Comparison of ENCODE assay signal across 18 cellular contexts in genomic region chr13:40063743-40064142, GRCh38.
DNase-seq lines count a peak whose midpoint lies in the region; ATAC-seq and TF ChIP-seq lines count a peak whose summit lies in the region.
"Had no signal": no experiment of that assay in that cellular context is flagged by ENCODE, and none has a peak within 500 bp of the region (broad histone marks: within the 10 kb centered on the region; RNA-seq: fewer than 3 reads in every experiment).

No MANE protein-coding gene starts in this region.

- no peak for TF ChIP-seq EP300 in SK-N-SH (IDR thresholded peaks at IDR 0.05; ENCODE audit: borderline replicate concordance in 1 of 2, low read depth in 1 of 2, low read length in 1 of 2)

- no peak for TF ChIP-seq RAD21 in SK-N-SH (IDR thresholded peaks at IDR 0.05; ENCODE audit: low read length)

- no peak for TF ChIP-seq CTCF in HEK293 (tag by site-specific recombination; IDR thresholded peaks at IDR 0.05)
- TF ChIP-seq CTCF in SK-N-SH (IDR thresholded peaks at IDR 0.05) = no peak
- no peak for TF ChIP-seq CTCF in hepatocyte (IDR thresholded peaks at IDR 0.05; ENCODE audit: poor library complexity)

- 60% methylated on average over 1 of the region's 1 CpG for WGBS in SK-N-SH (ENCODE audit: low lambda C conversion rate)
- 39% methylated on average over 1 of the region's 1 CpG for WGBS in hepatocyte (ENCODE audit: low lambda C conversion rate, missing lambda C conversion rate)

- POLR2A ChIA-PET in HEK293 (lab: Yijun Ruan, JAX) (no interaction called here), SK-N-SH (lab: Yijun Ruan, JAX) (interaction anchor here (1.5 kb wide), 1 partner anchor 601 kb away, joined by 3 read pairs; no protein-coding TSS in a partner anchor)

- H3K9me3 ChIP-seq in HEK293 (ENCODE audit: control insufficient read depth, insufficient read depth, low read depth, low read length) (no peaks in the 10 kb centered on the region), SK-N-SH (no peaks in the 10 kb centered on the region), hepatocyte (ENCODE audit: low read depth) (no peaks in the 10 kb centered on the region), skeletal muscle satellite cell (replicated peaks; ENCODE audit: low read length) (no peaks in the 10 kb centered on the region)
- H3K9me3 ChIP-seq: tibial artery had no signal

- H3K27ac ChIP-seq in HEK293 (ENCODE audit: extremely low read depth, low read depth, low read length) (peak overlapping the region; percentile 9; the same call in 1 of the 2 replicates), SK-N-SH (ENCODE audit: low read depth in 2 of 2, low read length in 1 of 2) (peak overlapping the region; percentile 7 to 81; a peak in 2 of 4 replicates), hepatocyte (peak overlapping the region; percentile 41)

- DNase-seq in SK-N-SH = no peak
- DNase-seq in hepatocyte (ENCODE audit: low spot score) = peak; percentile 59
- DNase-seq in activated effector memory CD4-positive, alpha-beta T cell treated with anti-CD3 and anti-CD28 coated beads, Interleukin-2, amount 50 U/mL, for 16 hours = no peak
- no peak for DNase-seq in NCI-H2081 treated with DMSO at 0.1 percent for 48 hours (lab: John Stamatoyannopoulos, UW)
- DNase-seq: C1 segment of cervical spinal cord; DMS79; effector CD4-positive, alpha-beta T cell; midbrain; MM.1S; NCI-H2029; NCI-H774; stimulated activated CD4-positive, alpha-beta T cell treated with anti-CD3 and anti-CD28 coated beads, Interleukin-4, amount 100 ng/mL, for 4 hours; tibial artery had no signal

- ATAC-seq in GM21723 (IDR thresholded peaks at IDR 0.05; ENCODE audit: unreplicated experiment) = no peak
- ATAC-seq: Right ventricle myocardium inferior had no signal

- CTCF ChIA-PET in HEK293 (lab: Yijun Ruan, JAX) (no interaction called here), SK-N-SH (lab: Yijun Ruan, JAX) (interaction anchor here (1.4 to 2.4 kb wide), 4 partner anchors 11 to 619 kb away, joined by 3 to 16 read pairs (median 4); no protein-coding TSS in a partner anchor)

- H4K20me1 ChIP-seq in SK-N-SH (ENCODE audit: insufficient read depth) (no peaks in the 10 kb centered on the region), hepatocyte (ENCODE audit: insufficient read depth, poor library complexity, severe bottlenecking) (no peaks in the 10 kb centered on the region)

- H3K4me1 ChIP-seq in HEK293 (ENCODE audit: control insufficient read depth, insufficient read depth, low read length) (peaks cover 12% of the 10 kb centered on the region), SK-N-SH (ENCODE audit: control insufficient read depth in 1 of 2, insufficient read depth in 2 of 2, low read depth in 1 of 2, low read length in 1 of 2) (peaks cover 28 to 37% of the 10 kb centered on the region in 2 experiments), hepatocyte (ENCODE audit: insufficient read depth) (peaks cover 20% of the 10 kb centered on the region), skeletal muscle satellite cell (ENCODE audit: control insufficient read depth, insufficient read depth, low read length) (peaks cover 59% of the 10 kb centered on the region)

- H2AFZ ChIP-seq in SK-N-SH (ENCODE audit: low read depth) = no peak overlapping the region
- H2AFZ ChIP-seq in hepatocyte = no peak overlapping the region

- H3K36me3 ChIP-seq in HEK293 (ENCODE audit: control insufficient read depth in 2 of 2, insufficient read depth in 1 of 2, low read length in 2 of 2) (no peaks in the 10 kb centered on the region), SK-N-SH (replicated peaks in 1 of 2; ENCODE audit: control insufficient read depth in 1 of 2, insufficient read depth in 2 of 2, low read length in 1 of 2) (no peaks in the 10 kb centered on the region), hepatocyte (replicated peaks; ENCODE audit: insufficient read depth, low read depth) (no peaks in the 10 kb centered on the region), skeletal muscle satellite cell (ENCODE audit: insufficient read depth, low read length) (no peaks in the 10 kb centered on the region)
- H3K36me3 ChIP-seq: tibial artery had no signal

- H3K4me3 ChIP-seq in HEK293 (ENCODE audit: low read depth, low read length) (no peak overlapping the region), SK-N-SH (ENCODE audit: low read depth in 2 of 2, low read length in 1 of 2) (no peak overlapping the region), hepatocyte (no peak overlapping the region), skeletal muscle satellite cell (ENCODE audit: low read length) (no peak overlapping the region)
- H3K4me3 ChIP-seq: skin epidermis, tibial artery had no signal

- no peak overlapping the region for H3K9ac ChIP-seq in SK-N-SH
- peak overlapping the region; percentile 58 for H3K9ac ChIP-seq in skeletal muscle satellite cell (ENCODE audit: low read depth, low read length)

- H3K9me2 ChIP-seq in SK-N-SH (no peaks in the 10 kb centered on the region), hepatocyte (replicated peaks; ENCODE audit: insufficient read depth) (no peaks in the 10 kb centered on the region)

- peaks cover 19% of the 10 kb centered on the region for H3F3A ChIP-seq in SK-N-SH (replicated peaks; ENCODE audit: insufficient read depth)

- H3K27me3 ChIP-seq in SK-N-SH (ENCODE audit: insufficient read depth) (no peaks in the 10 kb centered on the region), hepatocyte (no peaks in the 10 kb centered on the region), skeletal muscle satellite cell (ENCODE audit: control insufficient read depth, insufficient read depth, low read length) (no peaks in the 10 kb centered on the region)
- H3K27me3 ChIP-seq: tibial artery had no signal

- H3K4me2 ChIP-seq in SK-N-SH (peak overlapping the region; percentile 62; the same call in 1 of the 2 replicates), hepatocyte (peak overlapping the region; percentile 57), skeletal muscle satellite cell (ENCODE audit: low read length) (no peak overlapping the region)

- H3K79me2 ChIP-seq in SK-N-SH (ENCODE audit: insufficient read depth) (no peaks in the 10 kb centered on the region), hepatocyte (no peaks in the 10 kb centered on the region)

TF ChIP-seq in HEK293, 187 proteins besides CTCF, POLR2A, EP300 and RAD21 (continues in another document):
- TF ChIP-seq ZBTB26 (tag by site-specific recombination; optimal IDR thresholded peaks at IDR 0.05) (no peak), ATF2 (tag by site-specific recombination; IDR thresholded peaks at IDR 0.05; ENCODE audit: low read depth) (no peak)

TF ChIP-seq in SK-N-SH, 30 proteins besides CTCF, POLR2A, EP300 and RAD21:
- TF ChIP-seq SMC3 (IDR thresholded peaks at IDR 0.05; ENCODE audit: low read depth, low read length) (no peak), RCOR1 (IDR thresholded peaks at IDR 0.05; ENCODE audit: low read length) (no peak)
TF ChIP-seq in SK-N-SH: peak in this region for 0.
